In the genomic region with DNA sequence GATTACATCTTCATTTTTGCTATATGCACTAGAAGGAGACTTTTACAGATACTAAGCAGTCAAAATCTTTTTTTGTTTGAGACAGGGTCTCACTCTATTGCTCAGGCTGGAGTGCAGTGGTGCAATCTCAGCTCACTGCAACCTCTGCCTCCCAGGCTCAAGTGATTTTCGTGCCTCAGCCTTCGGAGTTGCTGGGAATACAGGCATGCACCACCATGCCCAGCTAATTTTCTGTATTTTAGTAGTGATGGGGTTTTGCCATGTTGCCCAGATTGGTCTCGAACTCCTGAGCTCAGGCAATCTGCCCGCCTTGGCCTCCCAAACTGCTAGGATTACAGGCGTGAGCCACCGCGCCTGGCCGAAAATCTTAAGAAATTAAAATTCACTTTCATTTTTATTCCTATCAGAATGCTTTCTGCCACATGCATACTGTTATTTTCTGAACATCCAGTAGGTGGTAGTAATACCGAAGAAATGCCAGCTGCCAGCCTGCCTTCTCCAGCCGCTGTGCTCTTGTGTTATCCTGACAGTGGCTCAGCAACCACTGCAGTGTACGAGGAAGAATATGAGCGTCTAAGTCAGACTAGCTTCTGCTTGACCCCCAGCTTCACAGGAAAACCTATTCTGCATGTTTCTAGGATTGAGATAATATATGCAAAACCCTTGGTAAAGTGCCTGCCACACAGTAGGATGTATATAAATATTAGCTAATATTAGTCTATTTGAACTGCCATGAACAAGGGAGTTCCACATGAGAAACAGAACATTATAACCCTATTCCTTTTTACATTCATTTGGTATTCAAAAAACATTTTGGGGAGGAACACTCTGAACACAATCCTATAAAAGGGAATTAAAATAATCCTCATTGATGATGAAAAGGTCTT, we compare ENCODE assay signal across 8 cellular contexts. TPM values are rescaled to one million over a fixed set of nuclear protein-coding genes. Genes with fewer than 3 reads are reported as not detected.
DNase-seq lines count a peak whose midpoint lies in the region; ATAC-seq, FAIRE-seq and TF ChIP-seq lines count a peak whose summit lies in the region.

No MANE protein-coding gene starts in this region.

- H3K36me3 ChIP-seq in mammary epithelial cell (ENCODE audit: insufficient read depth, low read length) (no peaks in the 10 kb centered on the region), keratinocyte (ENCODE audit: control insufficient read depth in 2 of 2, extremely low read depth in 1 of 2, insufficient read depth in 2 of 2, low read length in 2 of 2) (peaks cover 2 to 6% of the 10 kb centered on the region in 2 experiments)

- H3K27ac ChIP-seq in mammary epithelial cell (ENCODE audit: insufficient read depth, low read depth, low read length) (no peak overlapping the region), keratinocyte (ENCODE audit: control insufficient read depth, insufficient read depth, low read length) (no peak overlapping the region)

- H3K9ac ChIP-seq in mammary epithelial cell (ENCODE audit: insufficient read depth, low read length) (no peak overlapping the region), keratinocyte (ENCODE audit: control insufficient read depth, extremely low read depth, insufficient read depth, low read length) (no peak overlapping the region)

- H2AFZ ChIP-seq in mammary epithelial cell (ENCODE audit: low read depth, low read length) (no peak overlapping the region), keratinocyte (ENCODE audit: control insufficient read depth, low read length) (no peak overlapping the region)

- dilution Hi-C loops in mammary epithelial cell (cut with HindIII; ENCODE audit: low sequenced_read_pairs) = no loop called here
- dilution Hi-C loops in keratinocyte (cut with MboI; ENCODE audit: extremely low pct_ligation_motif_present, low sequenced_read_pairs) = no loop called here

- ATAC-seq in HG02884 (IDR thresholded peaks at IDR 0.05; ENCODE audit: unreplicated experiment) = peak; percentile 64

- H3K27me3 ChIP-seq in mammary epithelial cell (ENCODE audit: insufficient read depth, low read length) = no peaks in the 10 kb centered on the region
- H3K27me3 ChIP-seq in keratinocyte (ENCODE audit: control insufficient read depth, extremely low read depth, insufficient read depth, low read length) = no peaks in the 10 kb centered on the region

- WGBS in mammary epithelial cell (ENCODE audit: low coverage, missing lambda C conversion rate) = 34% methylated on average over 12 of the region's 12 CpGs

- DNase-seq in A172 (ENCODE audit: low spot score) (peak; percentile 70), NCI-H2107 (lab: John Stamatoyannopoulos, UW) (peak; percentile 49), mammary epithelial cell (peak; percentile 55), keratinocyte (ENCODE audit: low read depth, low spot score) (no peak)
- DNase-seq in stimulated activated CD4-positive, alpha-beta T cell treated with anti-CD3 and anti-CD28 coated beads, Interleukin-12 subunit alpha, Interleukin-12 subunit beta, amount 100 ng/mL, for 48 hours (ENCODE audit: low read depth in 2 of 3, low spot score in 1 of 3) = peak; percentile 12 to 37 (median 16)

- H3K4me2 ChIP-seq in mammary epithelial cell (ENCODE audit: insufficient read depth, low read depth, low read length) (no peak overlapping the region), keratinocyte (ENCODE audit: control insufficient read depth, extremely low read depth, insufficient read depth, low read depth, low read length) (no peak overlapping the region)

- H3K9me3 ChIP-seq in mammary epithelial cell (replicated peaks; ENCODE audit: insufficient read depth, low read length) (no peaks in the 10 kb centered on the region), keratinocyte (ENCODE audit: control insufficient read depth, low read depth, low read length) (no peaks in the 10 kb centered on the region)

- H3K9me1 ChIP-seq in keratinocyte (ENCODE audit: control insufficient read depth, extremely low read depth, insufficient read depth, low read length) = peaks cover 3% of the 10 kb centered on the region

- intact Hi-C loops in mammary epithelial cell (cut with micrococcal nuclease) = loop anchor here (1.0 to 2.0 kb wide), 3 partner anchors 35 to 187 kb away; no protein-coding TSS in a partner anchor

- FAIRE-seq in TTC549 (lab: Jason Lieb, UNC) (peak; percentile 32), keratinocyte (lab: Jason Lieb, UNC) (no peak)

- CTCF ChIA-PET in mammary epithelial cell (lab: Charles Lee; ENCODE audit: low non-redundant PET) = interaction anchor here (0.7 kb wide), 1 partner anchor 35 kb away, joined by 4 read pairs; no protein-coding TSS in a partner anchor

- H3K4me1 ChIP-seq in mammary epithelial cell (ENCODE audit: insufficient read depth, low read length) (no peaks in the 10 kb centered on the region), keratinocyte (ENCODE audit: control insufficient read depth, extremely low read depth, insufficient read depth, low read length) (no peaks in the 10 kb centered on the region)

- TF ChIP-seq CTCF in GM12875 (IDR thresholded peaks at IDR 0.05; ENCODE audit: borderline replicate concordance, insufficient read depth, low read depth, low read length) (peak; percentile 51; the same call in 1 of the 2 replicates), mammary epithelial cell (conservative IDR thresholded peaks at IDR 0.05 in 1 of 2, IDR thresholded peaks at IDR 0.05 in 1 of 2; ENCODE audit: extremely low read depth in 1 of 2, insufficient read depth in 1 of 2, low read depth in 1 of 2, low read length in 2 of 2) (peak; percentile 63 to 66), keratinocyte (optimal IDR thresholded peaks at IDR 0.05 in 1 of 3, IDR thresholded peaks at IDR 0.05 in 1 of 3, conservative IDR thresholded peaks at IDR 0.05 in 1 of 3; ENCODE audit: extremely low read depth in 1 of 3, insufficient read depth in 2 of 3, low read length in 3 of 3) (peak; percentile 56 to 74 (median 61))

- H4K20me1 ChIP-seq in mammary epithelial cell (ENCODE audit: insufficient read depth, low read length) (no peaks in the 10 kb centered on the region), keratinocyte (ENCODE audit: control insufficient read depth, extremely low read depth, insufficient read depth, low read length) (no peaks in the 10 kb centered on the region)

- in situ Hi-C loops in mammary epithelial cell (cut with MboI; ENCODE audit: low sequenced_read_pairs in 2 of 2) = loop anchor here in 1 of 2 donors (25.0 kb wide), 1 partner anchor 614 kb away; no protein-coding TSS in a partner anchor

- H3K4me3 ChIP-seq in GM12875 (ENCODE audit: low read depth, low read length) = no peak overlapping the region
- no peak overlapping the region for H3K4me3 ChIP-seq in mammary epithelial cell (replicated peaks in 1 of 3; ENCODE audit: insufficient read depth in 1 of 3, low read depth in 2 of 3, low read length in 3 of 3)
- no peak overlapping the region for H3K4me3 ChIP-seq in keratinocyte (ENCODE audit: control insufficient read depth in 2 of 3, extremely low read depth in 1 of 3, insufficient read depth in 2 of 3, low read depth in 1 of 3, low read length in 3 of 3)

- BruUV-seq in mammary epithelial cell (replicated peaks; lab: Mats Ljungman, UMichigan) = no TSS peak

- H3K79me2 ChIP-seq in mammary epithelial cell (ENCODE audit: insufficient read depth, low read length) = no peaks in the 10 kb centered on the region
- no peaks in the 10 kb centered on the region for H3K79me2 ChIP-seq in keratinocyte (ENCODE audit: control insufficient read depth, insufficient read depth, low read length)

RNA-seq across cellular contexts. Expression of gene RPAP3, which starts 54.2 kb away (rescaled TPM):
- total RNA-seq in A172 (2014; rRNA removed; shearing (Covaris generic)) = 27.7 and 44.8 TPM in 2 replicates
- 10 to 100 TPM; 14.8 to 32.7 TPM for total RNA-seq in mammary epithelial cell
- polyA plus RNA-seq in mammary epithelial cell = 10.7 TPM
- polyA minus RNA-seq in mammary epithelial cell = 3.8 TPM
- 10.2 to 22.9 TPM (median 11.8 TPM) in 3 replicates for polyA plus RNA-seq in keratinocyte
- 54.5 TPM for polyA plus RNA-seq in keratinocyte (2011; ENCODE audit: low read depth)
- polyA plus RNA-seq in keratinocyte (2011; cell fraction: cytosol; rRNA removed) = 9.6 and 19.9 TPM in 2 replicates
- polyA plus RNA-seq in keratinocyte (2011; cell fraction: nucleus; rRNA removed) = 12.4 and 17.7 TPM in 2 replicates
- polyA plus RNA-seq in keratinocyte (2012; ENCODE audit: low replicate concordance) = 10.8 and 16.3 TPM in 2 replicates
- polyA minus RNA-seq in keratinocyte = 0.39 to 10.7 TPM (median 3.2 TPM) in 3 replicates
- polyA minus RNA-seq in keratinocyte (2011; cell fraction: cytosol; rRNA and poly(A)+ RNA removed) = 3.8 TPM
- polyA minus RNA-seq in keratinocyte (2011; cell fraction: nucleus; rRNA and poly(A)+ RNA removed) = 5.4 and 12.2 TPM in 2 replicates
